ENCODE assay signal across 2 cellular contexts in the genomic region with DNA sequence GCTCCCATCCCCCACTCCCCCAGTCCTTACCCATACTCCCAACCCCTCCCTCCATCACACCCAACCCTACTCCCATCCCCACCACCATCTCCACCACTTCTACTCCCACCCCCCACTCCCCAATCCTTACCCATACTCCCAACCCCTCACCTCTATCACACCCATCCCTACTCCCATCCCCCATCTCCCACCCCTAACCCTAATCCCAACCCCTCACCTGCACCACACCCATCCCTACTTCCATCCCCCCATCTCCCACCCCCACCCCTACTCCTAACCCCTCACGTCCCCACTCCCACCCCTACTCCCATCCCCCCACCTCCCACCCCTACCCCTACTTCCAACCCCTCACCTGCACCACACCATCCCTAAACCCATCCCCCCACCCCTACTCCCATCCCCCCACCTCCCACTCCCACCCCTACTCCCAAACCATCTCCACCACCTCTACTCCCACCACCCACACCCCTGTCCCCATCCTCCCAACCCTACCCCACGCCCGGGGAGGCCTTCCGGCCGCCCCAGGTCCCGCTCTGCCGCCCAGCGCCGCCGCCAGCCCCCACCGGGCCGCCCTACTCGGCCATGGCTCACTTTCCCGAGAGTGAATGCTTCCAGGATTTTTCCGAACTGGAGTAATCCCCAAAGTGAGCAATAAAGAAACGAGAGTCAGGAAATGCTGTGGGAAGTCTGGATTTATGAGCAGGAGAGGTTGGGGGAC.
TF ChIP-seq lines count a peak whose summit lies in the region.

No MANE protein-coding gene starts in this region.

TF ChIP-seq in SK-N-SH, 30 proteins besides CTCF, POLR2A, EP300 and RAD21:
- no peak for TF ChIP-seq TAF1 (IDR thresholded peaks at IDR 0.05; ENCODE audit: borderline replicate concordance, low read depth, low read length)
- TF ChIP-seq CHD2 (IDR thresholded peaks at IDR 0.05; ENCODE audit: low read length, partially characterized antibody), result no peak
- TF ChIP-seq RCOR1 (IDR thresholded peaks at IDR 0.05; ENCODE audit: low read length), result no peak
- no peak for TF ChIP-seq FOSL2 (IDR thresholded peaks at IDR 0.05; ENCODE audit: borderline replicate concordance, low read depth)
- no peak for TF ChIP-seq FOXJ3 (CRISPR knock-in tag; IDR thresholded peaks at IDR 0.05)
- no peak for TF ChIP-seq SMC3 (IDR thresholded peaks at IDR 0.05; ENCODE audit: low read depth, low read length)
- TF ChIP-seq ELF1 (IDR thresholded peaks at IDR 0.05), result no peak
- TF ChIP-seq MEF2A (IDR thresholded peaks at IDR 0.05; ENCODE audit: borderline replicate concordance, low read depth), result no peak
- TF ChIP-seq POLR2AphosphoS5 (IDR thresholded peaks at IDR 0.05; ENCODE audit: low read depth, low read length), result no peak
- TF ChIP-seq EZH2phosphoT487 (IDR thresholded peaks at IDR 0.05; ENCODE audit: borderline replicate concordance, low read depth), result no peak
- TF ChIP-seq NFIC (IDR thresholded peaks at IDR 0.05; ENCODE audit: borderline replicate concordance), result no peak
- no peak for TF ChIP-seq TEAD4 (IDR thresholded peaks at IDR 0.05; ENCODE audit: borderline replicate concordance, insufficient read depth)
- TF ChIP-seq NRF1 (IDR thresholded peaks at IDR 0.05; ENCODE audit: low read depth, low read length), result no peak
- TF ChIP-seq TCF12 (IDR thresholded peaks at IDR 0.05), result no peak
- no peak for TF ChIP-seq SIN3A (IDR thresholded peaks at IDR 0.05; ENCODE audit: borderline replicate concordance, low read depth, low read length)
- no peak for TF ChIP-seq RXRA (IDR thresholded peaks at IDR 0.05; ENCODE audit: borderline replicate concordance, low read depth)
- no peak for TF ChIP-seq JUND (IDR thresholded peaks at IDR 0.05)
- TF ChIP-seq, protein P1, sequence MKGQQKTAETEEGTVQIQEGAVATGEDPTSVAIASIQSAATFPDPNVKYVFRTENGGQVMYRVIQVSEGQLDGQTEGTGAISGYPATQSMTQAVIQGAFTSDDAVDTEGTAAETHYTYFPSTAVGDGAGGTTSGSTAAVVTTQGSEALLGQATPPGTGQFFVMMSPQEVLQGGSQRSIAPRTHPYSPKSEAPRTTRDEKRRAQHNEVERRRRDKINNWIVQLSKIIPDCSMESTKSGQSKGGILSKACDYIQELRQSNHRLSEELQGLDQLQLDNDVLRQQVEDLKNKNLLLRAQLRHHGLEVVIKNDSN (IDR thresholded peaks at IDR 0.05; ENCODE audit: borderline replicate concordance, low read depth), result no peak

TF ChIP-seq in SK-N-SH treated with all-trans-retinoic acid at 6 μM for 48 hours, 23 proteins besides CTCF, POLR2A, EP300 and RAD21:
- no peak for TF ChIP-seq ZC3H10 (CRISPR knock-in tag; IDR thresholded peaks at IDR 0.05)
- TF ChIP-seq CSDC2 (CRISPR knock-in tag; IDR thresholded peaks at IDR 0.05), result no peak
- no peak for TF ChIP-seq ZNF8 (CRISPR knock-in tag; IDR thresholded peaks at IDR 0.05)
- no peak for TF ChIP-seq TCF4 (CRISPR knock-in tag; IDR thresholded peaks at IDR 0.05; ENCODE audit: borderline replicate concordance)
- TF ChIP-seq, protein P2, sequence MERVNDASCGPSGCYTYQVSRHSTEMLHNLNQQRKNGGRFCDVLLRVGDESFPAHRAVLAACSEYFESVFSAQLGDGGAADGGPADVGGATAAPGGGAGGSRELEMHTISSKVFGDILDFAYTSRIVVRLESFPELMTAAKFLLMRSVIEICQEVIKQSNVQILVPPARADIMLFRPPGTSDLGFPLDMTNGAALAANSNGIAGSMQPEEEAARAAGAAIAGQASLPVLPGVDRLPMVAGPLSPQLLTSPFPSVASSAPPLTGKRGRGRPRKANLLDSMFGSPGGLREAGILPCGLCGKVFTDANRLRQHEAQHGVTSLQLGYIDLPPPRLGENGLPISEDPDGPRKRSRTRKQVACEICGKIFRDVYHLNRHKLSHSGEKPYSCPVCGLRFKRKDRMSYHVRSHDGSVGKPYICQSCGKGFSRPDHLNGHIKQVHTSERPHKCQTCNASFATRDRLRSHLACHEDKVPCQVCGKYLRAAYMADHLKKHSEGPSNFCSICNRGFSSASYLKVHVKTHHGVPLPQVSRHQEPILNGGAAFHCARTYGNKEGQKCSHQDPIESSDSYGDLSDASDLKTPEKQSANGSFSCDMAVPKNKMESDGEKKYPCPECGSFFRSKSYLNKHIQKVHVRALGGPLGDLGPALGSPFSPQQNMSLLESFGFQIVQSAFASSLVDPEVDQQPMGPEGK (CRISPR knock-in tag; IDR thresholded peaks at IDR 0.05; ENCODE audit: borderline replicate concordance), result no peak
- TF ChIP-seq ZFP30 (CRISPR knock-in tag; IDR thresholded peaks at IDR 0.05), result no peak
- TF ChIP-seq ZNF70 (CRISPR knock-in tag; IDR thresholded peaks at IDR 0.05), result no peak
- TF ChIP-seq ARNTL (CRISPR knock-in tag; IDR thresholded peaks at IDR 0.05; ENCODE audit: borderline replicate concordance, low read depth), result no peak
- TF ChIP-seq RARB (CRISPR knock-in tag; IDR thresholded peaks at IDR 0.05), result no peak
- TF ChIP-seq, protein P3, sequence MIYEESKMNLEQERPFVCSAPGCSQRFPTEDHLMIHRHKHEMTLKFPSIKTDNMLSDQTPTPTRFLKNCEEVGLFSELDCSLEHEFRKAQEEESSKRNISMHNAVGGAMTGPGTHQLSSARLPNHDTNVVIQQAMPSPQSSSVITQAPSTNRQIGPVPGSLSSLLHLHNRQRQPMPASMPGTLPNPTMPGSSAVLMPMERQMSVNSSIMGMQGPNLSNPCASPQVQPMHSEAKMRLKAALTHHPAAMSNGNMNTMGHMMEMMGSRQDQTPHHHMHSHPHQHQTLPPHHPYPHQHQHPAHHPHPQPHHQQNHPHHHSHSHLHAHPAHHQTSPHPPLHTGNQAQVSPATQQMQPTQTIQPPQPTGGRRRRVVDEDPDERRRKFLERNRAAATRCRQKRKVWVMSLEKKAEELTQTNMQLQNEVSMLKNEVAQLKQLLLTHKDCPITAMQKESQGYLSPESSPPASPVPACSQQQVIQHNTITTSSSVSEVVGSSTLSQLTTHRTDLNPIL (CRISPR knock-in tag; IDR thresholded peaks at IDR 0.05; ENCODE audit: low read depth), result no peak
- TF ChIP-seq, protein P4, sequence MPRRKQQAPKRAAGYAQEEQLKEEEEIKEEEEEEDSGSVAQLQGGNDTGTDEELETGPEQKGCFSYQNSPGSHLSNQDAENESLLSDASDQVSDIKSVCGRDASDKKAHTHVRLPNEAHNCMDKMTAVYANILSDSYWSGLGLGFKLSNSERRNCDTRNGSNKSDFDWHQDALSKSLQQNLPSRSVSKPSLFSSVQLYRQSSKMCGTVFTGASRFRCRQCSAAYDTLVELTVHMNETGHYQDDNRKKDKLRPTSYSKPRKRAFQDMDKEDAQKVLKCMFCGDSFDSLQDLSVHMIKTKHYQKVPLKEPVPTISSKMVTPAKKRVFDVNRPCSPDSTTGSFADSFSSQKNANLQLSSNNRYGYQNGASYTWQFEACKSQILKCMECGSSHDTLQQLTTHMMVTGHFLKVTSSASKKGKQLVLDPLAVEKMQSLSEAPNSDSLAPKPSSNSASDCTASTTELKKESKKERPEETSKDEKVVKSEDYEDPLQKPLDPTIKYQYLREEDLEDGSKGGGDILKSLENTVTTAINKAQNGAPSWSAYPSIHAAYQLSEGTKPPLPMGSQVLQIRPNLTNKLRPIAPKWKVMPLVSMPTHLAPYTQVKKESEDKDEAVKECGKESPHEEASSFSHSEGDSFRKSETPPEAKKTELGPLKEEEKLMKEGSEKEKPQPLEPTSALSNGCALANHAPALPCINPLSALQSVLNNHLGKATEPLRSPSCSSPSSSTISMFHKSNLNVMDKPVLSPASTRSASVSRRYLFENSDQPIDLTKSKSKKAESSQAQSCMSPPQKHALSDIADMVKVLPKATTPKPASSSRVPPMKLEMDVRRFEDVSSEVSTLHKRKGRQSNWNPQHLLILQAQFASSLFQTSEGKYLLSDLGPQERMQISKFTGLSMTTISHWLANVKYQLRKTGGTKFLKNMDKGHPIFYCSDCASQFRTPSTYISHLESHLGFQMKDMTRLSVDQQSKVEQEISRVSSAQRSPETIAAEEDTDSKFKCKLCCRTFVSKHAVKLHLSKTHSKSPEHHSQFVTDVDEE (CRISPR knock-in tag; IDR thresholded peaks at IDR 0.05), result no peak
- TF ChIP-seq OSR1 (CRISPR knock-in tag; IDR thresholded peaks at IDR 0.05), result no peak
- TF ChIP-seq ZNF565 (CRISPR knock-in tag; conservative IDR thresholded peaks at IDR 0.05; ENCODE audit: low read depth), result no peak
- no peak for TF ChIP-seq ESRRG (CRISPR knock-in tag; IDR thresholded peaks at IDR 0.05)
